In the genomic region with DNA sequence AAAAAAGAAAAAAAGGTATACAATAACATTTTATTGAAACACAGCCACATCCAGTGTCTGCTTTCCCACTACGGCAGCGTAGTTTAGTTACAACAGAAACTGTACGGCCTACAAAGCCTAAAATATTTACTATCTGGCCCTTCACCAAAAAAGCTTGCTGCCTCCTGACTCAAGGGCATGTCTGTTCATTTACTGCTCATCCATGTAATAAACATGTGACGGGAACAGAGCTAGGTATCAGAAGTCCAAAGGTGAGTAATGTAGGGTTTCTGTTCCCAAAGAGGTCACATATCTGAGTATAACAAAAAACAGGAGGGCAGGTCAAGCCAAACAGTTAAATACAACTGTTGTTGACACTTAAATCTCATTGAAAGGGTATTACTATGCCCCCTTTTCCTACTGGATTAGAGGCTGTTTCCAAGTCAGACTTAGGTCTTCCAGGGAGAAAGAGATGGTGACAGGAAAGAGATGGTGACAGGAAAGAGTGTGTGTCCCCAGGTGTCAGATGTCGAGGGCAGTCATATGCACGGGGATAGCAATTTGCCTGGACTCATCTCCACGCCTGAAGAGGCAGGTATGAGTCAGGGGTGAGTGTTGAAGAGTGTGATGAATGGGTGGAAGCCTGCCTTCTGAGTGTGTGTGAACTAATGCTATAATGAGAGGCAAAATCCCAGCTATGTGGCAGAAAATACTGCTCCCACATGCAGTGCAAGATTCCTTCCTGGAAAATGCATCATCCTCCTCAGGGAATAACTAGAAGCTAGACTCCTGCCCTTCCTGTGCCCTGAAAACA, we compare ENCODE assay signal across 24 cellular contexts.
DNase-seq lines count a peak whose midpoint lies in the region; ATAC-seq, FAIRE-seq and TF ChIP-seq lines count a peak whose summit lies in the region.
"Had no signal": no experiment of that assay in that cellular context is flagged by ENCODE, and none has a peak within 500 bp of the region (broad histone marks: within the 10 kb centered on the region; RNA-seq: fewer than 3 reads in every experiment).

No MANE protein-coding gene starts in this region.

- H3K27ac Mint-ChIP-seq in MCF 10A (ENCODE audit: low read depth, unreplicated experiment) (peak overlapping the region; percentile 63), WTC11 (peak overlapping the region; percentile 21; the same call in 1 of the 2 replicates)
- H3K27ac Mint-ChIP-seq: CD8-positive, alpha-beta T cell; T-helper 17 cell; type B pancreatic cell had no signal

- CTCF ChIA-PET in MCF 10A (lab: Yijun Ruan, JAX): no interaction called here
- CTCF ChIA-PET in WTC11 (lab: Charles Lee): no interaction called here

- H3K36me3 Mint-ChIP-seq in MCF 10A (ENCODE audit: insufficient read depth, unreplicated experiment): peaks cover 57% of the 10 kb centered on the region
- H3K36me3 Mint-ChIP-seq in WTC11: peaks cover 63% of the 10 kb centered on the region

- no TSS peak for BruUV-seq in MCF 10A (replicated peaks; lab: Mats Ljungman, UMichigan)

- ATAC-seq in WTC11 (no peak), GM21360 (IDR thresholded peaks at IDR 0.05; ENCODE audit: unreplicated experiment) (no peak)
- ATAC-seq in activated CD4-positive, CD25-positive, alpha-beta regulatory T cell treated with anti-CD3 and anti-CD28 coated beads, Interleukin-2, amount 50 U/mL, for 24 hours: no peak
- ATAC-seq: CD8-positive, alpha-beta T cell; T-helper 17 cell had no signal

- H3K27ac ChIP-seq in breast epithelium: no peak overlapping the region

- H3K27me3 ChIP-seq in breast epithelium: no peaks in the 10 kb centered on the region

- DNase-seq in MCF 10A (ENCODE audit: unreplicated experiment) (no peak), breast epithelium (ENCODE audit: low spot score in 2 of 2) (no peak), WTC11 (ENCODE audit: low spot score) (no peak), glomerular visceral epithelial cell (ENCODE audit: extremely low spot score) (peak; percentile 42), urothelium cell line (ENCODE audit: low spot score) (no peak), NCI-H1930 (lab: John Stamatoyannopoulos, UW) (no peak)
- DNase-seq: activated CD4-positive, alpha-beta T cell treated with anti-CD3 and anti-CD28 coated beads, Interleukin-2, amount 50 U/mL, for 1 hour; activated naive CD4-positive, alpha-beta T cell treated with anti-CD3 and anti-CD28 coated beads, Interleukin-2, amount 50 U/mL, for 16 hours; aorta; caudate nucleus; CD8-positive, alpha-beta T cell; DMS153; GF-D8; GOT3; NCI-H1048; NCI-H1694 treated with DMSO at 0.1 percent for 48 hours; NCI-H69; SK-N-SH; T-helper 17 cell had no signal

- H3K4me1 ChIP-seq in breast epithelium: no peaks in the 10 kb centered on the region

- intact Hi-C loops in MCF 10A (cut with micrococcal nuclease): no loop called here
- intact Hi-C loops in breast epithelium (cut with DNase I; ENCODE audit: low total_unique reads): no loop called here

- H3K4me1 Mint-ChIP-seq in MCF 10A (ENCODE audit: insufficient read depth, unreplicated experiment) (no peaks in the 10 kb centered on the region), WTC11 (no peaks in the 10 kb centered on the region)
- H3K4me1 Mint-ChIP-seq: T-helper 17 cell had no signal

- peak; percentile 98 for FAIRE-seq in urothelium cell line (lab: Jason Lieb, UNC)
- FAIRE-seq: A204.1 had no signal

- H3K27me3 Mint-ChIP-seq in MCF 10A (ENCODE audit: insufficient read depth, unreplicated experiment) (no peaks in the 10 kb centered on the region), WTC11 (ENCODE audit: low read depth) (no peaks in the 10 kb centered on the region)
- H3K27me3 Mint-ChIP-seq: T-helper 17 cell, type B pancreatic cell had no signal

- TF ChIP-seq CTCF in MCF 10A (IDR thresholded peaks at IDR 0.05; ENCODE audit: unreplicated experiment) (no peak), breast epithelium (IDR thresholded peaks at IDR 0.05) (no peak), WTC11 (IDR thresholded peaks at IDR 0.05) (no peak)

- no peaks in the 10 kb centered on the region for H3K36me3 ChIP-seq in breast epithelium

- no peak for TF ChIP-seq POLR2A in breast epithelium (IDR thresholded peaks at IDR 0.05)

- POLR2A ChIA-PET in MCF 10A (lab: Yijun Ruan, JAX) (no interaction called here), WTC11 (lab: Charles Lee) (no interaction called here)

- H3K4me3 Mint-ChIP-seq in MCF 10A (ENCODE audit: unreplicated experiment) (no peak overlapping the region), WTC11 (no peak overlapping the region)
- H3K4me3 Mint-ChIP-seq: CD8-positive, alpha-beta T cell; neural crest cell; T-helper 17 cell; type B pancreatic cell had no signal

- no peak overlapping the region for H3K4me3 ChIP-seq in breast epithelium

- H3K9me3 Mint-ChIP-seq in MCF 10A (ENCODE audit: unreplicated experiment) (no peaks in the 10 kb centered on the region), WTC11 (no peaks in the 10 kb centered on the region)
- H3K9me3 Mint-ChIP-seq: CD8-positive, alpha-beta T cell; neural crest cell; type B pancreatic cell had no signal

- H3K9me3 ChIP-seq in breast epithelium: no peaks in the 10 kb centered on the region
- H3K9me3 ChIP-seq: SK-N-SH had no signal

TF ChIP-seq in WTC11, 78 proteins besides CTCF, POLR2A, EP300 and RAD21 (continues in another document):
- TF ChIP-seq, protein P1, sequence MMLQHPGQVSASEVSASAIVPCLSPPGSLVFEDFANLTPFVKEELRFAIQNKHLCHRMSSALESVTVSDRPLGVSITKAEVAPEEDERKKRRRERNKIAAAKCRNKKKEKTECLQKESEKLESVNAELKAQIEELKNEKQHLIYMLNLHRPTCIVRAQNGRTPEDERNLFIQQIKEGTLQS (CRISPR knock-in tag; conservative IDR thresholded peaks at IDR 0.05): no peak
- TF ChIP-seq JAZF1 (CRISPR knock-in tag; IDR thresholded peaks at IDR 0.05) (no peak), ZNF671 (CRISPR knock-in tag; IDR thresholded peaks at IDR 0.05) (no peak), ESRRA (CRISPR knock-in tag; IDR thresholded peaks at IDR 0.05; ENCODE audit: borderline replicate concordance) (no peak), SMAD4 (CRISPR knock-in tag; IDR thresholded peaks at IDR 0.05) (no peak), ELF4 (CRISPR knock-in tag; IDR thresholded peaks at IDR 0.05; ENCODE audit: low read depth) (no peak), CREB1 (CRISPR knock-in tag; IDR thresholded peaks at IDR 0.05) (no peak)
- TF ChIP-seq, protein P2, sequence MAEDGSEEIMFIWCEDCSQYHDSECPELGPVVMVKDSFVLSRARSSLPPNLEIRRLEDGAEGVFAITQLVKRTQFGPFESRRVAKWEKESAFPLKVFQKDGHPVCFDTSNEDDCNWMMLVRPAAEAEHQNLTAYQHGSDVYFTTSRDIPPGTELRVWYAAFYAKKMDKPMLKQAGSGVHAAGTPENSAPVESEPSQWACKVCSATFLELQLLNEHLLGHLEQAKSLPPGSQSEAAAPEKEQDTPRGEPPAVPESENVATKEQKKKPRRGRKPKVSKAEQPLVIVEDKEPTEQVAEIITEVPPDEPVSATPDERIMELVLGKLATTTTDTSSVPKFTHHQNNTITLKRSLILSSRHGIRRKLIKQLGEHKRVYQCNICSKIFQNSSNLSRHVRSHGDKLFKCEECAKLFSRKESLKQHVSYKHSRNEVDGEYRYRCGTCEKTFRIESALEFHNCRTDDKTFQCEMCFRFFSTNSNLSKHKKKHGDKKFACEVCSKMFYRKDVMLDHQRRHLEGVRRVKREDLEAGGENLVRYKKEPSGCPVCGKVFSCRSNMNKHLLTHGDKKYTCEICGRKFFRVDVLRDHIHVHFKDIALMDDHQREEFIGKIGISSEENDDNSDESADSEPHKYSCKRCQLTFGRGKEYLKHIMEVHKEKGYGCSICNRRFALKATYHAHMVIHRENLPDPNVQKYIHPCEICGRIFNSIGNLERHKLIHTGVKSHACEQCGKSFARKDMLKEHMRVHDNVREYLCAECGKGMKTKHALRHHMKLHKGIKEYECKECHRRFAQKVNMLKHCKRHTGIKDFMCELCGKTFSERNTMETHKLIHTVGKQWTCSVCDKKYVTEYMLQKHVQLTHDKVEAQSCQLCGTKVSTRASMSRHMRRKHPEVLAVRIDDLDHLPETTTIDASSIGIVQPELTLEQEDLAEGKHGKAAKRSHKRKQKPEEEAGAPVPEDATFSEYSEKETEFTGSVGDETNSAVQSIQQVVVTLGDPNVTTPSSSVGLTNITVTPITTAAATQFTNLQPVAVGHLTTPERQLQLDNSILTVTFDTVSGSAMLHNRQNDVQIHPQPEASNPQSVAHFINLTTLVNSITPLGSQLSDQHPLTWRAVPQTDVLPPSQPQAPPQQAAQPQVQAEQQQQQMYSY (CRISPR knock-in tag; IDR thresholded peaks at IDR 0.05): no peak
- TF ChIP-seq, protein P3, sequence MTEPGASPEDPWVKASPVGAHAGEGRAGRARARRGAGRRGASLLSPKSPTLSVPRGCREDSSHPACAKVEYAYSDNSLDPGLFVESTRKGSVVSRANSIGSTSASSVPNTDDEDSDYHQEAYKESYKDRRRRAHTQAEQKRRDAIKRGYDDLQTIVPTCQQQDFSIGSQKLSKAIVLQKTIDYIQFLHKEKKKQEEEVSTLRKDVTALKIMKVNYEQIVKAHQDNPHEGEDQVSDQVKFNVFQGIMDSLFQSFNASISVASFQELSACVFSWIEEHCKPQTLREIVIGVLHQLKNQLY (CRISPR knock-in tag; IDR thresholded peaks at IDR 0.05): no peak
- TF ChIP-seq, protein P4, sequence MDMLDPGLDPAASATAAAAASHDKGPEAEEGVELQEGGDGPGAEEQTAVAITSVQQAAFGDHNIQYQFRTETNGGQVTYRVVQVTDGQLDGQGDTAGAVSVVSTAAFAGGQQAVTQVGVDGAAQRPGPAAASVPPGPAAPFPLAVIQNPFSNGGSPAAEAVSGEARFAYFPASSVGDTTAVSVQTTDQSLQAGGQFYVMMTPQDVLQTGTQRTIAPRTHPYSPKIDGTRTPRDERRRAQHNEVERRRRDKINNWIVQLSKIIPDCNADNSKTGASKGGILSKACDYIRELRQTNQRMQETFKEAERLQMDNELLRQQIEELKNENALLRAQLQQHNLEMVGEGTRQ (CRISPR knock-in tag; IDR thresholded peaks at IDR 0.05): no peak
- TF ChIP-seq, protein P5, sequence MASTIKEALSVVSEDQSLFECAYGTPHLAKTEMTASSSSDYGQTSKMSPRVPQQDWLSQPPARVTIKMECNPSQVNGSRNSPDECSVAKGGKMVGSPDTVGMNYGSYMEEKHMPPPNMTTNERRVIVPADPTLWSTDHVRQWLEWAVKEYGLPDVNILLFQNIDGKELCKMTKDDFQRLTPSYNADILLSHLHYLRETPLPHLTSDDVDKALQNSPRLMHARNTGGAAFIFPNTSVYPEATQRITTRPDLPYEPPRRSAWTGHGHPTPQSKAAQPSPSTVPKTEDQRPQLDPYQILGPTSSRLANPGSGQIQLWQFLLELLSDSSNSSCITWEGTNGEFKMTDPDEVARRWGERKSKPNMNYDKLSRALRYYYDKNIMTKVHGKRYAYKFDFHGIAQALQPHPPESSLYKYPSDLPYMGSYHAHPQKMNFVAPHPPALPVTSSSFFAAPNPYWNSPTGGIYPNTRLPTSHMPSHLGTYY (CRISPR knock-in tag; IDR thresholded peaks at IDR 0.05): no peak
